ENCODE assay signal across 2 cellular contexts in genomic region chr6:100228437-100229424, GRCh38.
TF ChIP-seq lines count a peak whose summit lies in the region.

No MANE protein-coding gene starts in this region.

TF ChIP-seq in A549, 52 proteins besides CTCF, POLR2A, EP300 and RAD21 (continued from another document):
- TF ChIP-seq PBX3 (IDR thresholded peaks at IDR 0.05) = peak; percentile 67; the same call in 1 of the 2 replicates
- TF ChIP-seq EHF (CRISPR knock-in tag; IDR thresholded peaks at IDR 0.05) = no peak
- peak; percentile 68 for TF ChIP-seq MAX (IDR thresholded peaks at IDR 0.05)
- TF ChIP-seq TFCP2L1 (CRISPR knock-in tag; IDR thresholded peaks at IDR 0.05) = no peak
- TF ChIP-seq BCL3 (IDR thresholded peaks at IDR 0.05) = peak; percentile 41; the same call in 1 of the 3 replicates
- peak in 1 of 2 experiments; percentile 34; a peak in 1 of 5 replicates for TF ChIP-seq JUN (IDR thresholded peaks at IDR 0.05)
- peak; percentile 62; the same call in 1 of the 2 replicates for TF ChIP-seq E2F6 (IDR thresholded peaks at IDR 0.05; ENCODE audit: borderline replicate concordance, low read depth)
- TF ChIP-seq SMC3 (IDR thresholded peaks at IDR 0.05) = peak; percentile 11; the same call in 1 of the 3 replicates
- TF ChIP-seq ZSCAN20 (CRISPR knock-in tag; IDR thresholded peaks at IDR 0.05) = no peak
- TF ChIP-seq EHMT2 (IDR thresholded peaks at IDR 0.05; ENCODE audit: low read depth) = no peak
- no peak for TF ChIP-seq GATA3 (IDR thresholded peaks at IDR 0.05; ENCODE audit: borderline replicate concordance)
- no peak for TF ChIP-seq FOSB (CRISPR knock-in tag; IDR thresholded peaks at IDR 0.05)
- no peak for TF ChIP-seq MYC (IDR thresholded peaks at IDR 0.05; ENCODE audit: borderline replicate concordance, low read length)
- no peak for TF ChIP-seq CBX8 (IDR thresholded peaks at IDR 0.05)
- TF ChIP-seq PHF8 (IDR thresholded peaks at IDR 0.05; ENCODE audit: borderline replicate concordance, low read depth) = peak; percentile 32; the same call in 1 of the 2 replicates
- TF ChIP-seq NPAS2 (CRISPR knock-in tag; IDR thresholded peaks at IDR 0.05; ENCODE audit: borderline replicate concordance) = no peak
TF ChIP-seq in A549: peak in this region for 7.

TF ChIP-seq in H1, 55 proteins besides CTCF, POLR2A, EP300 and RAD21 (continued from another document):
- peak; percentile 83 for TF ChIP-seq MAX (IDR thresholded peaks at IDR 0.05)
- TF ChIP-seq SIN3A (conservative IDR thresholded peaks at IDR 0.05 in 1 of 2, IDR thresholded peaks at IDR 0.05 in 1 of 2; ENCODE audit: low read depth in 1 of 2, low read length in 2 of 2) = peak in 1 of 2 experiments; percentile 49; a peak in 1 of 4 replicates
- TF ChIP-seq TCF12 (IDR thresholded peaks at IDR 0.05; ENCODE audit: low read depth, low read length) = 0 out of 2 replicates have a peak, but pooled peaks have one; percentile 56
- 0 out of 2 replicates have a peak, but pooled peaks have one; percentile 42 for TF ChIP-seq CHD2 (IDR thresholded peaks at IDR 0.05; ENCODE audit: low read length)
